In genomic region chr18:79605481-79605880, GRCh38 we compare ENCODE assay signal across 1 cellular context.
TF ChIP-seq lines count a peak whose summit lies in the region.

No MANE protein-coding gene starts in this region.

TF ChIP-seq in HepG2, 621 proteins besides CTCF, POLR2A, EP300 and RAD21:
- TF ChIP-seq ZBTB40 (IDR thresholded peaks at IDR 0.05) (no peak), ZBTB40 (CRISPR knock-in tag; IDR thresholded peaks at IDR 0.05) (no peak), ZSCAN31 (CRISPR knock-in tag; IDR thresholded peaks at IDR 0.05; ENCODE audit: low read depth) (no peak), SMAD3 (CRISPR knock-in tag; IDR thresholded peaks at IDR 0.05) (no peak), REPIN1 (CRISPR knock-in tag; IDR thresholded peaks at IDR 0.05; ENCODE audit: borderline replicate concordance, low read depth) (no peak), ZNF274 (CRISPR knock-in tag; IDR thresholded peaks at IDR 0.05) (no peak), GABPB1 (CRISPR knock-in tag; IDR thresholded peaks at IDR 0.05) (no peak), ZNF513 (CRISPR knock-in tag; conservative IDR thresholded peaks at IDR 0.05) (no peak), KLF12 (CRISPR knock-in tag; IDR thresholded peaks at IDR 0.05; ENCODE audit: borderline replicate concordance) (no peak), ZNF44 (CRISPR knock-in tag; IDR thresholded peaks at IDR 0.05) (no peak), GZF1 (CRISPR knock-in tag; IDR thresholded peaks at IDR 0.05) (no peak), RARG (CRISPR knock-in tag; IDR thresholded peaks at IDR 0.05; ENCODE audit: low read depth) (no peak), HMG20B (CRISPR knock-in tag; conservative IDR thresholded peaks at IDR 0.05) (no peak)
TF ChIP-seq in HepG2: peak in this region for 0.
